In the genomic region with DNA sequence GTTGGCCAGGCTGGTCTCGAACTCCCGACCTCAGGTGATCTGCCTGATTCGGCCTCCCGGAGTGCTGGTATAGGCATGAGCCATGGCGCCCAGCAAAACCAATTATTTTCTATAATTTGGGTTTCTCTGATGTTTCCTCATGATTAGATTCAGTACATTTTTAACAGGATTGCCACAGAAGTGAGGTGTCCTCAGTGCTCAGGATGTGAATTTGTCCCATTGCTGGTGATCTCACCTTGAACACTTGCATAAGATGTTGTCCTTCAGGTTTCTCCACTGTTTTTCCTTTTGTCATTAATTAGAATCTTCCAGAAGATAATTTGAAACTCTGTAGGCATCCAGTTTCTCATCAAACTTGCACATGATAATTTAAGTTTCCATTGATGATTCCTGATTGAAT, we compare ENCODE assay signal across 17 cellular contexts. TPM values are rescaled to one million over a fixed set of nuclear protein-coding genes. Genes with fewer than 3 reads are reported as not detected.
DNase-seq lines count a peak whose midpoint lies in the region; ATAC-seq, FAIRE-seq and TF ChIP-seq lines count a peak whose summit lies in the region.
"Had no signal": no experiment of that assay in that cellular context is flagged by ENCODE, and none has a peak within 500 bp of the region (broad histone marks: within the 10 kb centered on the region; RNA-seq: fewer than 3 reads in every experiment).

No MANE protein-coding gene starts in this region.

- H3K4ac ChIP-seq in trophoblast cell (ENCODE audit: low read depth, low read length), result no peak overlapping the region

- H3K23ac ChIP-seq in trophoblast cell (ENCODE audit: low read length), result no peak overlapping the region

- ATAC-seq in CD8-positive, alpha-beta T cell, result no peak
- ATAC-seq: GM12878, GM23338, HCT116 had no signal

- H2AFZ ChIP-seq in trophoblast cell (ENCODE audit: insufficient read depth, low read length, poor library complexity), result no peak overlapping the region
- H2AFZ ChIP-seq: GM23338 had no signal

- H3K4me3 Mint-ChIP-seq in CD8-positive, alpha-beta T cell, result no peak overlapping the region
- H3K4me3 Mint-ChIP-seq in activated CD4-positive, alpha-beta T cell treated with anti-CD3 and anti-CD28 coated beads, Interleukin-2, amount 10 ng/mL, durations not matched to agents 7 days and 5 days, result no peak overlapping the region
- H3K4me3 Mint-ChIP-seq: CD8-positive, alpha-beta memory T cell; GM23338; H9 had no signal

- CTCF ChIA-PET in CD8-positive, alpha-beta T cell (lab: Charles Lee), result no interaction called here
- CTCF ChIA-PET in activated CD4-positive, alpha-beta T cell treated with anti-CD3 and anti-CD28 coated beads, Interleukin-2, amount 10 ng/mL, durations not matched to agents 7 days and 5 days (lab: Charles Lee), result no interaction called here

- no peaks in the 10 kb centered on the region for H3K9me3 ChIP-seq in CD8-positive, alpha-beta T cell (ENCODE audit: low read length)
- no peaks in the 10 kb centered on the region for H3K9me3 ChIP-seq in trophoblast cell (ENCODE audit: insufficient read depth, low read depth, low read length)

- H3K27ac ChIP-seq in CD8-positive, alpha-beta T cell (ENCODE audit: low read depth, low read length), result no peak overlapping the region
- no peak overlapping the region for H3K27ac ChIP-seq in trophoblast cell (ENCODE audit: low read depth, low read length)

- H2BK5ac ChIP-seq in trophoblast cell (ENCODE audit: low read depth, low read length, poor library complexity), result no peak overlapping the region

- no peak overlapping the region for H3K4me3 ChIP-seq in CD8-positive, alpha-beta T cell (ENCODE audit: low read depth, low read length)
- H3K4me3 ChIP-seq in bronchial epithelial cell (ENCODE audit: low read depth, low read length) (no peak overlapping the region), trophoblast cell (ENCODE audit: low read depth, low read length) (no peak overlapping the region)
- H3K4me3 ChIP-seq: GM12878, GM23338 had no signal

- H3K9me3 Mint-ChIP-seq in CD8-positive, alpha-beta T cell, result no peaks in the 10 kb centered on the region
- H3K9me3 Mint-ChIP-seq in activated CD4-positive, alpha-beta T cell treated with anti-CD3 and anti-CD28 coated beads, Interleukin-2, amount 10 ng/mL, durations not matched to agents 7 days and 5 days, result no peaks in the 10 kb centered on the region
- H3K9me3 Mint-ChIP-seq: CD8-positive, alpha-beta memory T cell; GM23338; H9 had no signal

- FAIRE-seq in bronchial epithelial cell (lab: Jason Lieb, UNC), result no peak
- FAIRE-seq: D721Med, GM12878 had no signal

- no peak overlapping the region for H4K8ac ChIP-seq in trophoblast cell (ENCODE audit: low read depth, low read length)

- no peak overlapping the region for H2AK5ac ChIP-seq in trophoblast cell (ENCODE audit: low read length)

- H3K79me1 ChIP-seq in trophoblast cell (ENCODE audit: low read length), result no peaks in the 10 kb centered on the region

- no CpG with 5 or more reads among the region's 5 CpGs for WGBS in trophoblast cell (ENCODE audit: extremely low coverage, insufficient coverage, insufficient read length)

- H3K27me3 Mint-ChIP-seq in CD8-positive, alpha-beta T cell (ENCODE audit: low read depth), result no peaks in the 10 kb centered on the region
- no peaks in the 10 kb centered on the region for H3K27me3 Mint-ChIP-seq in activated CD4-positive, alpha-beta T cell treated with anti-CD3 and anti-CD28 coated beads, Interleukin-2, amount 10 ng/mL, durations not matched to agents 7 days and 5 days

- POLR2A ChIA-PET in CD8-positive, alpha-beta T cell (lab: Charles Lee), result no interaction called here
- POLR2A ChIA-PET in activated CD4-positive, alpha-beta T cell treated with anti-CD3 and anti-CD28 coated beads, Interleukin-2, amount 10 ng/mL, durations not matched to agents 7 days and 5 days (lab: Charles Lee), result no interaction called here

- no peaks in the 10 kb centered on the region for H3K27me3 ChIP-seq in CD8-positive, alpha-beta T cell (ENCODE audit: insufficient read depth, low read length)
- H3K27me3 ChIP-seq in bronchial epithelial cell (ENCODE audit: control insufficient read depth, insufficient read depth, low read length), result no peaks in the 10 kb centered on the region
- H3K27me3 ChIP-seq in trophoblast cell (ENCODE audit: insufficient read depth, low read length), result no peaks in the 10 kb centered on the region

- peaks cover 25% of the 10 kb centered on the region for H3K4me1 Mint-ChIP-seq in CD8-positive, alpha-beta T cell (ENCODE audit: low read depth)
- peaks cover 2% of the 10 kb centered on the region for H3K4me1 Mint-ChIP-seq in activated CD4-positive, alpha-beta T cell treated with anti-CD3 and anti-CD28 coated beads, Interleukin-2, amount 10 ng/mL, durations not matched to agents 7 days and 5 days
- H3K4me1 Mint-ChIP-seq: GM23338, H9 had no signal

- DNase-seq in CD8-positive, alpha-beta T cell, result no peak
- DNase-seq in bronchial epithelial cell (ENCODE audit: low read depth) (peak; percentile 20), trophoblast cell (peak; percentile 50 to 87), OCI-M2 (lab: John Stamatoyannopoulos, UW; ENCODE audit: unreplicated experiment) (no peak), activated gamma-delta T cell (lab: John Stamatoyannopoulos, UW) (no peak)
- DNase-seq in activated CD4-positive, alpha-beta T cell treated with anti-CD3 and anti-CD28 coated beads, Interleukin-2, amount 10 ng/mL, durations not matched to agents 7 days and 5 days, result no peak
- DNase-seq: C1 segment of cervical spinal cord; CD8-positive, alpha-beta memory T cell; DMS 273 treated with DMSO at 0.1 percent for 48 hours; DMS79; EL; GDM1; H9 had no signal

- H3K36me3 Mint-ChIP-seq in CD8-positive, alpha-beta T cell, result peaks cover 60% of the 10 kb centered on the region
- peaks cover 25% of the 10 kb centered on the region for H3K36me3 Mint-ChIP-seq in activated CD4-positive, alpha-beta T cell treated with anti-CD3 and anti-CD28 coated beads, Interleukin-2, amount 10 ng/mL, durations not matched to agents 7 days and 5 days (ENCODE audit: low read depth)

- no peak overlapping the region for H2BK12ac ChIP-seq in trophoblast cell (ENCODE audit: low read length)

- no peak overlapping the region for H4K91ac ChIP-seq in trophoblast cell (ENCODE audit: low read depth, low read length)

- H2BK120ac ChIP-seq in trophoblast cell (ENCODE audit: insufficient read depth, low read length, poor library complexity), result no peak overlapping the region

- no peak overlapping the region for H4K12ac ChIP-seq in trophoblast cell (ENCODE audit: low read depth, low read length)

- H3K9ac ChIP-seq in trophoblast cell (ENCODE audit: low read length), result no peak overlapping the region

- H3K79me2 ChIP-seq in trophoblast cell (ENCODE audit: control insufficient read depth, insufficient read depth, low read length, poor library complexity), result no peaks in the 10 kb centered on the region

- H3K27ac Mint-ChIP-seq in CD8-positive, alpha-beta T cell, result peak overlapping the region; percentile 72
- H3K27ac Mint-ChIP-seq in activated CD4-positive, alpha-beta T cell treated with anti-CD3 and anti-CD28 coated beads, Interleukin-2, amount 10 ng/mL, durations not matched to agents 7 days and 5 days, result no peak overlapping the region
- H3K27ac Mint-ChIP-seq: GM23338, H9 had no signal

- peaks cover 25% of the 10 kb centered on the region for H3K36me3 ChIP-seq in CD8-positive, alpha-beta T cell (ENCODE audit: insufficient read depth, low read length)
- H3K36me3 ChIP-seq in bronchial epithelial cell (ENCODE audit: control insufficient read depth, insufficient read depth, low read length), result no peaks in the 10 kb centered on the region
- H3K36me3 ChIP-seq in trophoblast cell (ENCODE audit: control insufficient read depth in 1 of 2, insufficient read depth in 2 of 2, low read length in 2 of 2), result peaks cover 3 to 9% of the 10 kb centered on the region in 2 experiments

- H3K4me1 ChIP-seq in CD8-positive, alpha-beta T cell (ENCODE audit: insufficient read depth, low read length), result no peaks in the 10 kb centered on the region
- no peaks in the 10 kb centered on the region for H3K4me1 ChIP-seq in trophoblast cell (ENCODE audit: control insufficient read depth in 1 of 2, insufficient read depth in 2 of 2, low read length in 2 of 2)

- no peak overlapping the region for H3K18ac ChIP-seq in trophoblast cell (ENCODE audit: low read length)

- no peak for TF ChIP-seq CTCF in CD8-positive, alpha-beta T cell (IDR thresholded peaks at IDR 0.05)
- no peak for TF ChIP-seq CTCF in bronchial epithelial cell (IDR thresholded peaks at IDR 0.05; ENCODE audit: insufficient read depth, low read length, severe bottlenecking)

- no peak overlapping the region for H3K4me2 ChIP-seq in trophoblast cell (ENCODE audit: low read length)
- H3K4me2 ChIP-seq: GM23338 had no signal

- no peak overlapping the region for H3K14ac ChIP-seq in trophoblast cell (ENCODE audit: low read length)

- intact Hi-C loops in CD8-positive, alpha-beta T cell (cut with DNase I, micrococcal nuclease), result no loop called here

RNA-seq across cellular contexts. Expression of a gene that starts 45.4 kb away (rescaled TPM):
- total RNA-seq in CD8-positive, alpha-beta T cell, result 10 to 100 TPM; 67.9 to 68.6 TPM
- total RNA-seq in bronchial epithelial cell, result 94.5 and 109 TPM in 2 replicates
- 49.4 and 50.1 TPM in 2 replicates for polyA plus RNA-seq in trophoblast cell (2013)
- total RNA-seq in activated CD4-positive, alpha-beta T cell treated with anti-CD3 and anti-CD28 coated beads, Interleukin-2, amount 10 ng/mL, durations not matched to agents 7 days and 5 days, result 10 to 100 TPM; 68.7 to 74.0 TPM

RNA-seq across cellular contexts. Expression of a gene that starts 52.2 kb away (rescaled TPM):
- total RNA-seq in CD8-positive, alpha-beta T cell, result 10 to 100 TPM; 14.4 to 14.8 TPM
- total RNA-seq in bronchial epithelial cell, result 3.1 and 3.9 TPM in 2 replicates
- polyA plus RNA-seq in trophoblast cell (2013), result 3.5 TPM in 2 replicates
- 10 to 100 TPM; 23.4 to 27.8 TPM for total RNA-seq in activated CD4-positive, alpha-beta T cell treated with anti-CD3 and anti-CD28 coated beads, Interleukin-2, amount 10 ng/mL, durations not matched to agents 7 days and 5 days

Comparison
In these comparisons a context has a peak if more than half of its experiments do, and no peak if none do; other contexts are left out.
1. DNase-seq: peak in bronchial epithelial cell (single experiment) and trophoblast cell (2 of 2); none in CD8-positive, alpha-beta T cell (0 of 7), OCI-M2 (single experiment), activated gamma-delta T cell (single experiment) and activated CD4-positive, alpha-beta T cell treated with anti-CD3 and anti-CD28 coated beads, Interleukin-2, amount 10 ng/mL, durations not matched to agents 7 days and 5 days (single experiment).